In genomic region chr1:6257541-6258069, GRCh38 we compare ENCODE assay signal across 26 cellular contexts. TPM values are rescaled to one million over a fixed set of nuclear protein-coding genes. Genes with fewer than 3 reads are reported as not detected.
DNase-seq lines count a peak whose midpoint lies in the region; ATAC-seq, FAIRE-seq and TF ChIP-seq lines count a peak whose summit lies in the region.
"Had no signal": no experiment of that assay in that cellular context is flagged by ENCODE, and none has a peak within 500 bp of the region (broad histone marks: within the 10 kb centered on the region; RNA-seq: fewer than 3 reads in every experiment).

No MANE protein-coding gene starts in this region.

- no peak overlapping the region for H3K27ac Mint-ChIP-seq in nephron
- H3K27ac Mint-ChIP-seq: CD8-positive, alpha-beta T cell had no signal

- no peak for TF ChIP-seq POLR2A in endothelial cell of umbilical vein (IDR thresholded peaks at IDR 0.05; ENCODE audit: low read depth, low read length)

- DNase-seq in A172 (ENCODE audit: low spot score), result peak; percentile 32
- peak; percentile 73 for DNase-seq in M059J (ENCODE audit: low read depth)
- no peak for DNase-seq in endothelial cell of umbilical vein (ENCODE audit: low read depth, low spot score)
- DNase-seq in psoas muscle, result no peak
- DNase-seq in GM03348 (ENCODE audit: low spot score), result no peak
- DNase-seq: AML-193; C1 segment of cervical spinal cord; CD8-positive, alpha-beta T cell; DND-41; GDM1; H7; NCI-H1694 treated with DMSO at 0.1 percent for 48 hours; NCI-H2081 treated with DMSO at 0.1 percent for 48 hours; NCI-H446; NCI-H526; SHP77 treated with DMSO at 0.1 percent for 48 hours had no signal

- H4K20me1 ChIP-seq in endothelial cell of umbilical vein (replicated peaks; ENCODE audit: control insufficient read depth, extremely low read depth, insufficient read depth, low read length), result no peaks in the 10 kb centered on the region

- no peak overlapping the region for H3K4me2 ChIP-seq in endothelial cell of umbilical vein (ENCODE audit: insufficient read depth, low read length)

- ATAC-seq in HG03432 (IDR thresholded peaks at IDR 0.05; ENCODE audit: unreplicated experiment) (no peak), HG02763 (IDR thresholded peaks at IDR 0.05; ENCODE audit: unreplicated experiment) (no peak), psoas muscle (no peak)
- ATAC-seq: CD8-positive, alpha-beta T cell had no signal

- peaks cover 15% of the 10 kb centered on the region for H3K27me3 Mint-ChIP-seq in nephron (ENCODE audit: low read depth)

- H3K9ac ChIP-seq in endothelial cell of umbilical vein (replicated peaks; ENCODE audit: extremely low read depth, insufficient read depth, low read length), result no peak overlapping the region

- FAIRE-seq in endothelial cell of umbilical vein (lab: Jason Lieb, UNC), result peak; percentile 26
- FAIRE-seq: GM19239 had no signal

- POLR2A ChIA-PET in endothelial cell of umbilical vein (lab: Charles Lee), result no interaction called here

- H3K36me3 ChIP-seq in endothelial cell of umbilical vein (ENCODE audit: control insufficient read depth in 2 of 2, extremely low read depth in 1 of 2, insufficient read depth in 2 of 2, low read length in 2 of 2), result no peaks in the 10 kb centered on the region
- no peaks in the 10 kb centered on the region for H3K36me3 ChIP-seq in psoas muscle (ENCODE audit: insufficient read depth in 1 of 2, low read depth in 1 of 2)

- dilution Hi-C loops in endothelial cell of umbilical vein (cut with MboI; ENCODE audit: extremely low pct_ligation_motif_present, low sequenced_read_pairs), result no loop called here

- H3K4me1 ChIP-seq in endothelial cell of umbilical vein (ENCODE audit: control insufficient read depth, extremely low read depth, insufficient read depth, low read length) (no peaks in the 10 kb centered on the region), psoas muscle (no peaks in the 10 kb centered on the region)

- no peak for TF ChIP-seq CTCF in endothelial cell of umbilical vein (IDR thresholded peaks at IDR 0.05; ENCODE audit: extremely low read depth in 1 of 2, insufficient read depth in 1 of 2, low read depth in 1 of 2, low read length in 2 of 2)
- TF ChIP-seq CTCF in nephron (IDR thresholded peaks at IDR 0.05; ENCODE audit: unreplicated experiment in 3 of 3), result no peak
- TF ChIP-seq CTCF in psoas muscle (IDR thresholded peaks at IDR 0.05), result no peak

- H3K9me1 ChIP-seq in endothelial cell of umbilical vein (replicated peaks; ENCODE audit: control insufficient read depth, extremely low read depth, insufficient read depth, low read length), result no peaks in the 10 kb centered on the region

- no peak overlapping the region for H3K27ac ChIP-seq in endothelial cell of umbilical vein (ENCODE audit: insufficient read depth, low read depth, low read length)
- H3K27ac ChIP-seq in psoas muscle, result no peak overlapping the region
- H3K27ac ChIP-seq: 22Rv1, SK-N-MC had no signal

- WGBS in psoas muscle, 3 donors, result 59 to 77% (median 65%) methylated on average over 8 of the region's 8 CpGs

- no peaks in the 10 kb centered on the region for H3K9me3 Mint-ChIP-seq in nephron
- H3K9me3 Mint-ChIP-seq: CD8-positive, alpha-beta T cell; IgD-negative memory B cell had no signal

- peak overlapping the region in 2 of 3 experiments; percentile 29 to 41 for H3K4me3 Mint-ChIP-seq in nephron
- H3K4me3 Mint-ChIP-seq: CD8-positive, alpha-beta T cell had no signal

- peaks cover 10% of the 10 kb centered on the region for H3K4me1 Mint-ChIP-seq in nephron

- H2AFZ ChIP-seq in endothelial cell of umbilical vein (ENCODE audit: low read depth, low read length), result no peak overlapping the region

- BruUV-seq in endothelial cell of umbilical vein (replicated peaks; lab: Mats Ljungman, UMichigan), result no TSS peak

- H3K27me3 ChIP-seq in endothelial cell of umbilical vein (ENCODE audit: control insufficient read depth in 2 of 2, insufficient read depth in 2 of 2, low read length in 2 of 2), result no peaks in the 10 kb centered on the region
- peaks cover 0 to 37% (median 21%) of the 10 kb centered on the region in 3 donors for H3K27me3 ChIP-seq in psoas muscle (ENCODE audit: insufficient read depth in 3 of 3, low read length in 2 of 3)

- CTCF ChIA-PET in endothelial cell of umbilical vein (lab: Charles Lee), result interaction anchor here (0.9 to 3.0 kb wide), 2 partner anchors 10 to 13 kb away, joined by 3 to 21 read pairs; no protein-coding TSS in a partner anchor

- no peak overlapping the region for H3K4me3 ChIP-seq in endothelial cell of umbilical vein (replicated peaks in 1 of 3; ENCODE audit: insufficient read depth in 1 of 3, low read depth in 1 of 3, low read length in 3 of 3)
- H3K4me3 ChIP-seq in psoas muscle, result no peak overlapping the region
- H3K4me3 ChIP-seq: SK-N-MC had no signal

- H3K79me2 ChIP-seq in endothelial cell of umbilical vein (ENCODE audit: control insufficient read depth, insufficient read depth, low read length), result no peaks in the 10 kb centered on the region

- peaks cover 6% of the 10 kb centered on the region for H3K36me3 Mint-ChIP-seq in nephron (ENCODE audit: low read depth)
- H3K36me3 Mint-ChIP-seq: CD8-positive, alpha-beta T cell; IgD-negative memory B cell had no signal

- intact Hi-C loops in endothelial cell of umbilical vein (cut with micrococcal nuclease) (no loop called here), psoas muscle (cut with DNase I) (no loop called here)

- H3K9me3 ChIP-seq in endothelial cell of umbilical vein (replicated peaks; ENCODE audit: control insufficient read depth, insufficient read depth, low read length) (no peaks in the 10 kb centered on the region), psoas muscle (no peaks in the 10 kb centered on the region)

RNA-seq across cellular contexts. Expression of gene GPR153, which starts 3.3 kb away (rescaled TPM):
- total RNA-seq in A172 (2014; rRNA removed; shearing (Covaris generic)), result 4.1 and 5.0 TPM in 2 replicates
- total RNA-seq in M059J (2014; rRNA removed; shearing (Covaris generic)), result 3.5 and 9.1 TPM in 2 replicates
- total RNA-seq in endothelial cell of umbilical vein (2.8 and 3.1 TPM in 2 replicates), psoas muscle (1 to 10 TPM; 2.2 to 3.5 (median 2.9) TPM)
- polyA plus RNA-seq in endothelial cell of umbilical vein (3.9 and 4.0 TPM in 2 replicates), psoas muscle (1 to 10 TPM in 1 of 3 donors, under 1 TPM in 2; 0.49 to 1.6 (median 0.75) TPM)
- 2.0 and 2.5 TPM in 2 replicates for polyA plus RNA-seq in endothelial cell of umbilical vein (2011; cell fraction: cytosol; rRNA removed)
- polyA plus RNA-seq in endothelial cell of umbilical vein (2011; cell fraction: nucleus; rRNA removed), result 4.2 and 4.4 TPM in 2 replicates
- polyA plus RNA-seq in endothelial cell of umbilical vein (2012), result 3.1 and 4.7 TPM in 2 replicates
- polyA minus RNA-seq in endothelial cell of umbilical vein, result 2.7 and 4.2 TPM in 2 replicates
- 4.0 TPM for polyA minus RNA-seq in endothelial cell of umbilical vein (2011; cell fraction: cytosol; rRNA and poly(A)+ RNA removed)
- 1.2 and 3.0 TPM in 2 replicates for polyA minus RNA-seq in endothelial cell of umbilical vein (2011; cell fraction: nucleus; rRNA and poly(A)+ RNA removed)
- total RNA-seq: OCI-LY7 had no signal

RNA-seq across cellular contexts. Expression of gene HES3, which starts 13.6 kb away (rescaled TPM):
- total RNA-seq in A172 (2014; rRNA removed; shearing (Covaris generic)), result not detected in 2 replicates
- not detected in 2 replicates for total RNA-seq in M059J (2014; rRNA removed; shearing (Covaris generic))
- total RNA-seq in endothelial cell of umbilical vein, result not detected in 2 replicates
- not detected in 2 replicates for polyA plus RNA-seq in endothelial cell of umbilical vein
- polyA plus RNA-seq in endothelial cell of umbilical vein (2011; cell fraction: cytosol; rRNA removed), result not detected in 2 replicates
- polyA plus RNA-seq in endothelial cell of umbilical vein (2011; cell fraction: nucleus; rRNA removed), result not detected in 2 replicates
- polyA plus RNA-seq in endothelial cell of umbilical vein (2012), result not detected in 2 replicates
- polyA minus RNA-seq in endothelial cell of umbilical vein, result not detected in 2 replicates
- polyA minus RNA-seq in endothelial cell of umbilical vein (2011; cell fraction: cytosol; rRNA and poly(A)+ RNA removed), result not detected
- not detected in 2 replicates for polyA minus RNA-seq in endothelial cell of umbilical vein (2011; cell fraction: nucleus; rRNA and poly(A)+ RNA removed)
- total RNA-seq in psoas muscle, result not detected
- not detected for polyA plus RNA-seq in psoas muscle
- total RNA-seq: CD8-positive, alpha-beta T cell; MCF 10A; OCI-LY7 had no signal
- polyA plus RNA-seq: AG04450, IgD-negative memory B cell had no signal

RNA-seq across cellular contexts. Expression of gene ICMT, which starts 21.8 kb away (rescaled TPM):
- 62.7 and 66.4 TPM in 2 replicates for total RNA-seq in A172 (2014; rRNA removed; shearing (Covaris generic))
- total RNA-seq in M059J (2014; rRNA removed; shearing (Covaris generic)), result 99.6 and 153 TPM in 2 replicates
- 66.4 and 66.5 TPM in 2 replicates for total RNA-seq in endothelial cell of umbilical vein
- 35.5 and 39.2 TPM in 2 replicates for polyA plus RNA-seq in endothelial cell of umbilical vein
- polyA plus RNA-seq in endothelial cell of umbilical vein (2011; cell fraction: cytosol; rRNA removed), result 35.0 and 38.0 TPM in 2 replicates
- polyA plus RNA-seq in endothelial cell of umbilical vein (2011; cell fraction: nucleus; rRNA removed), result 15.3 and 20.9 TPM in 2 replicates
- 36.2 and 57.3 TPM in 2 replicates for polyA plus RNA-seq in endothelial cell of umbilical vein (2012)
- polyA minus RNA-seq in endothelial cell of umbilical vein, result 62.1 and 66.7 TPM in 2 replicates
- 68.8 TPM for polyA minus RNA-seq in endothelial cell of umbilical vein (2011; cell fraction: cytosol; rRNA and poly(A)+ RNA removed)
- 10.9 and 12.2 TPM in 2 replicates for polyA minus RNA-seq in endothelial cell of umbilical vein (2011; cell fraction: nucleus; rRNA and poly(A)+ RNA removed)
- 100 to 1,000 TPM in 1 of 4 donors, 10 to 100 TPM in 3; 57.3 to 215 (median 68.3) TPM for total RNA-seq in psoas muscle
- polyA plus RNA-seq in psoas muscle, result 100 to 1,000 TPM in 1 of 3 donors, 10 to 100 TPM in 2; 39.2 to 101 (median 47.2) TPM

RNA-seq across cellular contexts. Expression of gene RNF207, which starts 51.7 kb away (rescaled TPM):
- 4.0 and 6.3 TPM in 2 replicates for total RNA-seq in A172 (2014; rRNA removed; shearing (Covaris generic))
- total RNA-seq in M059J (2014; rRNA removed; shearing (Covaris generic)), result 0.91 and 3.9 TPM in 2 replicates
- total RNA-seq in endothelial cell of umbilical vein, result 2.4 and 8.2 TPM in 2 replicates
- polyA plus RNA-seq in endothelial cell of umbilical vein, result 3.2 and 9.6 TPM in 2 replicates
- polyA plus RNA-seq in endothelial cell of umbilical vein (2011; cell fraction: cytosol; rRNA removed), result 1.0 and 1.4 TPM in 2 replicates
- polyA plus RNA-seq in endothelial cell of umbilical vein (2011; cell fraction: nucleus; rRNA removed), result 26.1 and 37.3 TPM in 2 replicates
- 4.9 and 6.1 TPM in 2 replicates for polyA plus RNA-seq in endothelial cell of umbilical vein (2012)
- polyA minus RNA-seq in endothelial cell of umbilical vein, result 3.3 and 3.7 TPM in 2 replicates
- polyA minus RNA-seq in endothelial cell of umbilical vein (2011; cell fraction: cytosol; rRNA and poly(A)+ RNA removed), result 7.6 TPM
- 4.1 and 7.0 TPM in 2 replicates for polyA minus RNA-seq in endothelial cell of umbilical vein (2011; cell fraction: nucleus; rRNA and poly(A)+ RNA removed)
- total RNA-seq in psoas muscle, result 10 to 100 TPM in 1 of 4 donors, 1 to 10 TPM in 3; 3.4 to 13.6 (median 4.6) TPM
- 1 to 10 TPM; 2.5 to 5.1 (median 3.0) TPM for polyA plus RNA-seq in psoas muscle
- total RNA-seq: OCI-LY7 had no signal

RNA-seq across cellular contexts. Expression of gene RPL22, which starts 58.2 kb away (rescaled TPM):
- total RNA-seq in A172 (2014; rRNA removed; shearing (Covaris generic)), result 88.4 and 112 TPM in 2 replicates
- total RNA-seq in M059J (2014; rRNA removed; shearing (Covaris generic)), result 135 and 162 TPM in 2 replicates
- total RNA-seq in endothelial cell of umbilical vein, result 343 and 372 TPM in 2 replicates
- polyA plus RNA-seq in endothelial cell of umbilical vein, result 52.2 and 71.2 TPM in 2 replicates
- 202 and 204 TPM in 2 replicates for polyA plus RNA-seq in endothelial cell of umbilical vein (2011; cell fraction: cytosol; rRNA removed)
- 46.2 and 77.5 TPM in 2 replicates for polyA plus RNA-seq in endothelial cell of umbilical vein (2011; cell fraction: nucleus; rRNA removed)
- 955 and 1,170 TPM in 2 replicates for polyA plus RNA-seq in endothelial cell of umbilical vein (2012)
- 30.2 and 35.8 TPM in 2 replicates for polyA minus RNA-seq in endothelial cell of umbilical vein
- 58.0 TPM for polyA minus RNA-seq in endothelial cell of umbilical vein (2011; cell fraction: cytosol; rRNA and poly(A)+ RNA removed)
- 26.7 and 34.6 TPM in 2 replicates for polyA minus RNA-seq in endothelial cell of umbilical vein (2011; cell fraction: nucleus; rRNA and poly(A)+ RNA removed)
- total RNA-seq in psoas muscle, result 100 to 1,000 TPM; 308 to 417 (median 333) TPM
- polyA plus RNA-seq in psoas muscle, result 100 to 1,000 TPM; 285 to 333 (median 291) TPM

Comparison
In these comparisons a context has a peak if more than half of its experiments do, and no peak if none do; other contexts are left out.
1. DNase-seq: peak in A172 (single experiment) and M059J (single experiment); none in endothelial cell of umbilical vein (single experiment), psoas muscle (0 of 2) and GM03348 (single experiment).